In genomic region chr12:109310247-109311125, GRCh38 we compare ENCODE assay signal across 9 cellular contexts. TPM values are rescaled to one million over a fixed set of nuclear protein-coding genes. Genes with fewer than 3 reads are reported as not detected.
DNase-seq lines count a peak whose midpoint lies in the region; ATAC-seq and TF ChIP-seq lines count a peak whose summit lies in the region.
"Had no signal": no experiment of that assay in that cellular context is flagged by ENCODE, and none has a peak within 500 bp of the region (broad histone marks: within the 10 kb centered on the region; RNA-seq: fewer than 3 reads in every experiment).

No MANE protein-coding gene starts in this region.

- 11% methylated on average over 32 of the region's 33 CpGs for WGBS in mesenchymal stem cell

- H3K36me3 Mint-ChIP-seq in activated naive CD8-positive, alpha-beta T cell treated with anti-CD3 and anti-CD28 coated beads for 36 hours: no peaks in the 10 kb centered on the region

- H3K9me2 ChIP-seq in DOHH2 (replicated peaks; ENCODE audit: control insufficient read depth, low read length): no peaks in the 10 kb centered on the region

- H3K27ac ChIP-seq in DOHH2 (ENCODE audit: low read depth, low read length) (peak overlapping the region; percentile 22; the same call in 1 of the 2 replicates), mesenchymal stem cell (ENCODE audit: low read length, poor library complexity, severe bottlenecking) (no peak overlapping the region)

- no peaks in the 10 kb centered on the region for H3K9me3 Mint-ChIP-seq in activated naive CD8-positive, alpha-beta T cell treated with anti-CD3 and anti-CD28 coated beads for 36 hours

- peaks cover 81% of the 10 kb centered on the region for H3K27me3 Mint-ChIP-seq in activated naive CD8-positive, alpha-beta T cell treated with anti-CD3 and anti-CD28 coated beads for 36 hours

- H2BK12ac ChIP-seq in mesenchymal stem cell (ENCODE audit: low read length in 2 of 2): no peak overlapping the region

- peak overlapping the region in 1 of 2 experiments; percentile 42 for H3K23ac ChIP-seq in mesenchymal stem cell (ENCODE audit: low read length in 2 of 2)

- H3K18ac ChIP-seq in mesenchymal stem cell (ENCODE audit: low read depth in 1 of 2, low read length in 2 of 2): no peak overlapping the region

- H4K8ac ChIP-seq in mesenchymal stem cell (ENCODE audit: low read length): no peak overlapping the region

- H3K9ac ChIP-seq in mesenchymal stem cell (ENCODE audit: low read length): no peak overlapping the region

- H3K9me3 ChIP-seq in DOHH2 (ENCODE audit: control insufficient read depth, insufficient read depth, low read length) (no peaks in the 10 kb centered on the region), mesenchymal stem cell (ENCODE audit: control insufficient read depth, low read length) (no peaks in the 10 kb centered on the region)

- DNase-seq in NCI-H146 treated with DMSO at 0.1 percent for 48 hours (lab: John Stamatoyannopoulos, UW; ENCODE audit: unreplicated experiment): peak; percentile 96
- peak; percentile 15 for DNase-seq in activated naive CD8-positive, alpha-beta T cell treated with anti-CD3 and anti-CD28 coated beads for 36 hours
- DNase-seq in mesenchymal stem cell: no peak
- no peak for DNase-seq in GM03348 (ENCODE audit: low spot score)
- DNase-seq in KBM-7: no peak

- no peak overlapping the region for H3K14ac ChIP-seq in mesenchymal stem cell (ENCODE audit: low read length in 2 of 2)

- no peak overlapping the region for H2AK5ac ChIP-seq in mesenchymal stem cell (ENCODE audit: low read length, severe bottlenecking)

- no peak overlapping the region for H2AFZ ChIP-seq in mesenchymal stem cell (ENCODE audit: low read depth, low read length)

- TF ChIP-seq CTCF in DOHH2 (IDR thresholded peaks at IDR 0.05; ENCODE audit: low read depth, low read length, poor library complexity, severe bottlenecking): no peak

- no peak overlapping the region for H4K91ac ChIP-seq in mesenchymal stem cell (ENCODE audit: low read length)

- no peaks in the 10 kb centered on the region for H3K79me1 ChIP-seq in mesenchymal stem cell (replicated peaks; ENCODE audit: low read length, poor library complexity, severe bottlenecking)

- in situ Hi-C loops in KBM-7 (cut with MboI; ENCODE audit: low pct_unique_long_range_greater_than_20kb, low sequenced_read_pairs): no loop called here

- H3K27ac Mint-ChIP-seq in activated naive CD8-positive, alpha-beta T cell treated with anti-CD3 and anti-CD28 coated beads for 36 hours: no peak overlapping the region

- H3K4me1 ChIP-seq in DOHH2 (ENCODE audit: control insufficient read depth, low read length) (peaks cover 19% of the 10 kb centered on the region), mesenchymal stem cell (ENCODE audit: control insufficient read depth, insufficient read depth, low read depth, low read length) (peaks cover 16% of the 10 kb centered on the region)

- no peak overlapping the region for H2BK5ac ChIP-seq in mesenchymal stem cell (ENCODE audit: low read depth, low read length, poor library complexity, severe bottlenecking)

- no peak overlapping the region for H3K4ac ChIP-seq in mesenchymal stem cell (ENCODE audit: low read depth in 1 of 2, low read length in 2 of 2)

- H3K27me3 ChIP-seq in DOHH2 (ENCODE audit: control insufficient read depth, low read length): peaks cover 23% of the 10 kb centered on the region
- peaks cover 79 to 80% of the 10 kb centered on the region in 2 experiments for H3K27me3 ChIP-seq in mesenchymal stem cell (ENCODE audit: control insufficient read depth in 1 of 2, insufficient read depth in 1 of 2, low read length in 2 of 2)

- no peak overlapping the region for H2BK15ac ChIP-seq in mesenchymal stem cell (ENCODE audit: low read depth, poor library complexity, severe bottlenecking)

- peaks cover 12% of the 10 kb centered on the region for H3K4me1 Mint-ChIP-seq in activated naive CD8-positive, alpha-beta T cell treated with anti-CD3 and anti-CD28 coated beads for 36 hours

- no peaks in the 10 kb centered on the region for H3K36me3 ChIP-seq in DOHH2 (ENCODE audit: control insufficient read depth, low read length)
- H3K36me3 ChIP-seq in mesenchymal stem cell (ENCODE audit: control insufficient read depth in 1 of 2, insufficient read depth in 2 of 2, low read depth in 1 of 2, low read length in 2 of 2): no peaks in the 10 kb centered on the region

- H3K4me2 ChIP-seq in DOHH2 (ENCODE audit: low read length) (peak overlapping the region; percentile 80), mesenchymal stem cell (ENCODE audit: low read length, poor library complexity, severe bottlenecking) (peak overlapping the region; percentile 77)

- H3K4me3 Mint-ChIP-seq in activated naive CD8-positive, alpha-beta T cell treated with anti-CD3 and anti-CD28 coated beads for 36 hours: peak overlapping the region; percentile 53

- no peaks in the 10 kb centered on the region for H3K79me2 ChIP-seq in DOHH2 (ENCODE audit: control insufficient read depth, low read length)

- no peaks in the 10 kb centered on the region for H4K20me1 ChIP-seq in DOHH2 (ENCODE audit: control insufficient read depth, insufficient read depth, low read depth, low read length)

- ATAC-seq in HG02642 (IDR thresholded peaks at IDR 0.05; ENCODE audit: poor library complexity, unreplicated experiment): no peak
- no peak for ATAC-seq in HG03565 (IDR thresholded peaks at IDR 0.05; ENCODE audit: unreplicated experiment)

- H2BK120ac ChIP-seq in mesenchymal stem cell (ENCODE audit: low read depth, low read length): no peak overlapping the region

- H3K4me3 ChIP-seq in DOHH2 (ENCODE audit: low read length) (peak overlapping the region; percentile 77), mesenchymal stem cell (ENCODE audit: insufficient read depth in 1 of 2, low read depth in 1 of 2, low read length in 2 of 2) (peak overlapping the region in 1 of 2 experiments; percentile 73)

- no peaks in the 10 kb centered on the region for H3F3A ChIP-seq in DOHH2 (ENCODE audit: control insufficient read depth, insufficient read depth)

RNA-seq across cellular contexts. Expression of gene FOXN4, which starts 1.4 kb away (rescaled TPM):
- total RNA-seq in activated naive CD8-positive, alpha-beta T cell treated with anti-CD3 and anti-CD28 coated beads for 36 hours: not detected
- not detected for polyA plus RNA-seq in mesenchymal stem cell (2013, experiment 1 of 2)
- polyA plus RNA-seq in mesenchymal stem cell (2013, experiment 2 of 2): not detected
- total RNA-seq: HT1080 had no signal

RNA-seq across cellular contexts. Expression of gene MYO1H, which starts 37.2 kb away (rescaled TPM):
- not detected for total RNA-seq in activated naive CD8-positive, alpha-beta T cell treated with anti-CD3 and anti-CD28 coated beads for 36 hours
- polyA plus RNA-seq in mesenchymal stem cell (2013, experiment 1 of 2): not detected
- polyA plus RNA-seq in mesenchymal stem cell (2013, experiment 2 of 2): not detected
- total RNA-seq: HT1080 had no signal

Comparison
In these comparisons a context has a peak if more than half of its experiments do, and no peak if none do; other contexts are left out.
1. DNase-seq: peak in NCI-H146 treated with DMSO at 0.1 percent for 48 hours (single experiment) and activated naive CD8-positive, alpha-beta T cell treated with anti-CD3 and anti-CD28 coated beads for 36 hours (single experiment); none in mesenchymal stem cell (single experiment), GM03348 (single experiment) and KBM-7 (single experiment).